23 cellular contexts compared by ENCODE assay signal in the genomic region with DNA sequence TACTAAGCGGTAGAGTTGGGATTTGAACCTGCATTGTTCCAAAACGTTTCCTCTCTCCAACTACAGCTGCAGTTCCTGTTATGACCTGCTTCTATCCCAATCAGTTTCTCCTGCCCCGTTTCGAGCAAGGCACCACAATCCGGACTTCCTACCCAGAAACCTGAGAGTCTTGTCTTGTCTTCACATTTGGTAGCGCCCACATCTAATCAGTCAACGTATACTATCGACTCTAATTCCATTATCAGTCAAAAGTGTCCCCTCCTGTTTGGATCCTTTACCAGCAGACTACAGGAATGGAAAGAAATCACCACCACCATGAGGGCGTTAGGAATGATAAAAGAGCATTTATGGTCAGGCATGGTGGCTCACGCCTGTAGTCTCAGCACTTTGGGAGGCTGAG.
DNase-seq lines count a peak whose midpoint lies in the region; ATAC-seq and TF ChIP-seq lines count a peak whose summit lies in the region.
"Had no signal": no experiment of that assay in that cellular context is flagged by ENCODE, and none has a peak within 500 bp of the region (broad histone marks: within the 10 kb centered on the region; RNA-seq: fewer than 3 reads in every experiment).

No MANE protein-coding gene starts in this region.

- H3K9me3 Mint-ChIP-seq in mesothelial cell of epicardium: peaks cover 8% of the 10 kb centered on the region

- peak overlapping the region; percentile 48 for H3K27ac Mint-ChIP-seq in mesothelial cell of epicardium
- H3K27ac Mint-ChIP-seq: CD14-positive monocyte; CD4-positive, alpha-beta memory T cell; CD4-positive, CD25-positive, alpha-beta regulatory T cell had no signal

- intact Hi-C loops in mucosa of descending colon (cut with DNase I, micrococcal nuclease): no loop called here

- peaks cover 5% of the 10 kb centered on the region for H3K9me3 ChIP-seq in mucosa of descending colon
- H3K9me3 ChIP-seq: BE2C had no signal

- H3K4me1 ChIP-seq in mucosa of descending colon (ENCODE audit: low read depth): no peaks in the 10 kb centered on the region
- H3K4me1 ChIP-seq: BE2C had no signal

- H3K27me3 Mint-ChIP-seq in mesothelial cell of epicardium (ENCODE audit: low read depth): no peaks in the 10 kb centered on the region

- ATAC-seq in mucosa of descending colon: no peak
- ATAC-seq: GM12878 had no signal

- H3K36me3 ChIP-seq in mucosa of descending colon (ENCODE audit: low read depth): no peaks in the 10 kb centered on the region
- H3K36me3 ChIP-seq: BE2C, BLaER1 had no signal

- H3K4me3 ChIP-seq in fibroblast of the aortic adventitia (ENCODE audit: low read depth, low read length) (no peak overlapping the region), mucosa of descending colon (no peak overlapping the region)
- H3K4me3 ChIP-seq: BLaER1, GM12878 had no signal

- no peak overlapping the region for H3K4me3 Mint-ChIP-seq in mesothelial cell of epicardium
- H3K4me3 Mint-ChIP-seq: CD14-positive monocyte; CD4-positive, alpha-beta memory T cell; CD4-positive, CD25-positive, alpha-beta regulatory T cell; CD8-positive, alpha-beta memory T cell had no signal

- DNase-seq in fibroblast of the aortic adventitia (ENCODE audit: low read depth): no peak
- DNase-seq in mesothelial cell of epicardium (ENCODE audit: low spot score in 2 of 2, unreplicated experiment in 2 of 2): no peak
- DNase-seq in mucosa of descending colon: no peak
- DNase-seq in GDM1 (lab: John Stamatoyannopoulos, UW): no peak
- no peak for DNase-seq in activated CD8-positive, alpha-beta memory T cell treated with anti-CD3 and anti-CD28 coated beads, Interleukin-2, amount 50 U/mL, for 4 hours
- DNase-seq: 8988T; ACHN; BE2C; C1 segment of cervical spinal cord; CD4-positive, alpha-beta memory T cell; CD4-positive, CD25-positive, alpha-beta regulatory T cell; CD8-positive, alpha-beta memory T cell; COR-L47; DMS 273 treated with DMSO at 0.1 percent for 48 hours; DMS153; DMS53; DMS79; DND-41; EL; GF-D8 had no signal

- H3K36me3 Mint-ChIP-seq in mesothelial cell of epicardium: no peaks in the 10 kb centered on the region
- H3K36me3 Mint-ChIP-seq: CD14-positive monocyte; CD4-positive, CD25-positive, alpha-beta regulatory T cell had no signal

- peak; percentile 2 for TF ChIP-seq CTCF in fibroblast of the aortic adventitia (IDR thresholded peaks at IDR 0.05; ENCODE audit: insufficient read depth, low read length)
- TF ChIP-seq CTCF in mesothelial cell of epicardium (IDR thresholded peaks at IDR 0.05; ENCODE audit: unreplicated experiment): no peak
- no peak for TF ChIP-seq CTCF in mucosa of descending colon (IDR thresholded peaks at IDR 0.05)

- H3K4me1 Mint-ChIP-seq in mesothelial cell of epicardium: peaks cover 49% of the 10 kb centered on the region
- H3K4me1 Mint-ChIP-seq: CD14-positive monocyte had no signal
